Comparison of ENCODE assay signal across 8 cellular contexts in genomic region chr1:31296486-31297272, GRCh38.
DNase-seq lines count a peak whose midpoint lies in the region; ATAC-seq and TF ChIP-seq lines count a peak whose summit lies in the region.

Gene SNRNP40, minus strand, starts transcription at chr1:31296788. Its CDS starts 37 bp downstream, at chr1:31296751.
A gene with protein sequence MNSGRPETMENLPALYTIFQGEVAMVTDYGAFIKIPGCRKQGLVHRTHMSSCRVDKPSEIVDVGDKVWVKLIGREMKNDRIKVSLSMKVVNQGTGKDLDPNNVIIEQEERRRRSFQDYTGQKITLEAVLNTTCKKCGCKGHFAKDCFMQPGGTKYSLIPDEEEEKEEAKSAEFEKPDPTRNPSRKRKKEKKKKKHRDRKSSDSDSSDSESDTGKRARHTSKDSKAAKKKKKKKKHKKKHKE (plus strand): TSS chr1:31297032. CDS start chr1:31310099, 13,067 bp downstream.

- H3K27me3 ChIP-seq in WERI-Rb-1 (ENCODE audit: insufficient read depth, low read depth, severe bottlenecking): no peaks in the 10 kb centered on the region

- no peaks in the 10 kb centered on the region for H3K9me3 ChIP-seq in WERI-Rb-1 (ENCODE audit: severe bottlenecking)

- DNase-seq in AG04449 (ENCODE audit: low read depth, low spot score) (peak; percentile 96), NCI-H2196 treated with DMSO at 0.1 percent for 48 hours (lab: John Stamatoyannopoulos, UW; ENCODE audit: unreplicated experiment) (peak; percentile 97), WERI-Rb-1 (peak; percentile 96), cardiac fibroblast (ENCODE audit: low read depth in 2 of 2) (peak; percentile 99), iPS-NIHi7 (ENCODE audit: extremely low spot score) (peak; percentile 100), smooth muscle cell of the brain vasculature (ENCODE audit: low read depth, low spot score) (peak; percentile 98)

- H3K27ac ChIP-seq in WERI-Rb-1: peak within 1 kb of the TSS; percentile 94

- POLR2A ChIA-PET in AG04449 (lab: Yijun Ruan, JAX): interaction anchor here (0.6 to 1.5 kb wide), 7 partner anchors 10 to 182 kb away, joined by 3 to 11 read pairs (median 4); no protein-coding TSS in a partner anchor

- TF ChIP-seq CTCF in AG04449 (IDR thresholded peaks at IDR 0.05; ENCODE audit: insufficient read depth, low read length, missing control alignments) (peak; percentile 37), WERI-Rb-1 (IDR thresholded peaks at IDR 0.05; ENCODE audit: low read depth, low read length) (no peak), cardiac fibroblast (IDR thresholded peaks at IDR 0.05; ENCODE audit: low read depth, low read length) (peak; percentile 12)

- ATAC-seq in GM18870 (IDR thresholded peaks at IDR 0.05; ENCODE audit: unreplicated experiment) (peak; percentile 95), HG03135 (IDR thresholded peaks at IDR 0.05; ENCODE audit: unreplicated experiment) (peak; percentile 94)

- peaks cover 44% of the 10 kb centered on the region for H3K36me3 ChIP-seq in WERI-Rb-1

- CTCF ChIA-PET in AG04449 (lab: Yijun Ruan, JAX): interaction anchor here (0.8 to 1.5 kb wide), 8 partner anchors 11 to 515 kb away, joined by 3 to 8 read pairs (median 3); no protein-coding TSS in a partner anchor

- H3K4me3 ChIP-seq in AG04449 (ENCODE audit: low read depth, low read length): peak within 1 kb of the TSS; percentile 99
- H3K4me3 ChIP-seq in WERI-Rb-1 (ENCODE audit: low read depth, low read length): peak within 1 kb of the TSS; percentile 100
- H3K4me3 ChIP-seq in cardiac fibroblast (replicated peaks in 1 of 2; ENCODE audit: low read depth in 2 of 2, low read length in 2 of 2): peak within 1 kb of the TSS; percentile 85 to 99

Comparison
In these comparisons a context has a peak if more than half of its experiments do, and no peak if none do; other contexts are left out.
1. Peak in every context shown above with its lines: DNase-seq, ATAC-seq, H3K4me3 ChIP-seq and H3K27ac ChIP-seq.